ENCODE assay signal across 8 cellular contexts in genomic region chr22:28679611-28680287, GRCh38. TPM values are rescaled to one million over a fixed set of nuclear protein-coding genes. Genes with fewer than 3 reads are reported as not detected.
A peak's percentile ranks its signal among the peaks of the same experiment; 100 is the strongest.
DNase-seq lines count a peak whose midpoint lies in the region; TF ChIP-seq lines count a peak whose summit lies in the region.
"Not testable (repeated sequence)": the region's sequence is repeated elsewhere in the genome, so short reads cannot be mapped to it uniquely, and the experiment has no call there.

TTC28 (minus strand) TSS chr22:28679840; CDS start chr22:28679723, 117 bp downstream.

- not testable (repeated sequence) for H4K8ac ChIP-seq in H9 (replicated peaks; ENCODE audit: insufficient read length, low read depth, low read length)

- H3K36me3 ChIP-seq in BE2C; brain microvascular endothelial cell (replicated peaks): not testable (repeated sequence)

- H2BK5ac ChIP-seq in H9 (ENCODE audit: insufficient read length, low read length): not testable (repeated sequence)

- peak within 1 kb of the TSS; percentile 84; the same call in 1 of the 2 replicates for H3K14ac ChIP-seq in H9 (ENCODE audit: insufficient read depth, low read length)

- not testable (repeated sequence) for H2BK12ac ChIP-seq in H9 (ENCODE audit: insufficient read length, low read depth, low read length)

- H4K5ac ChIP-seq in H9 (ENCODE audit: insufficient read length, low read depth, low read length): not testable (repeated sequence)

- not testable (repeated sequence) for H4K20me1 ChIP-seq in H9 (ENCODE audit: control insufficient read depth, insufficient read depth, insufficient read length)

- DNase-seq in BE2C (peak; percentile 94), H9 (peak; percentile 56), NCI-H2196 (lab: John Stamatoyannopoulos, UW; ENCODE audit: unreplicated experiment) (peak; percentile 63), brain microvascular endothelial cell (peak; percentile 28), head of caudate nucleus (peak; percentile 44 to 92 (median 82))
- DNase-seq in stimulated activated CD4-positive, alpha-beta T cell treated with anti-CD3 and anti-CD28 coated beads, Interleukin-12 subunit alpha, Interleukin-12 subunit beta, amount 100 ng/mL, for 4 hours: peak; percentile 25

- not testable (repeated sequence) for H2BK15ac ChIP-seq in H9 (ENCODE audit: low read depth, low read length)

- not testable (repeated sequence) for H3K4ac ChIP-seq in H9 (ENCODE audit: low read depth, low read length)

- H3K27me3 ChIP-seq in BE2C; H9 (ENCODE audit: insufficient read depth, low read length): not testable (repeated sequence)
- H3K27me3 ChIP-seq in brain microvascular endothelial cell (replicated peaks): peaks cover 13% of the 10 kb centered on the region
- peaks cover 50% of the 10 kb centered on the region for H3K27me3 ChIP-seq in mononuclear cell (ENCODE audit: insufficient read depth, low read length)

- peak within 1 kb of the TSS; percentile 51 for H3K4me2 ChIP-seq in H9 (ENCODE audit: insufficient read depth, insufficient read length, low read length)

- H3K23me2 ChIP-seq in H9 (ENCODE audit: insufficient read length, low read depth, low read length, poor library complexity, severe bottlenecking): not testable (repeated sequence)

- intact Hi-C loops in head of caudate nucleus (cut with DNase I): not testable (repeated sequence)

- H3K79me1 ChIP-seq in H9 (ENCODE audit: insufficient read depth, low read depth, low read length, poor library complexity, severe bottlenecking): not testable (repeated sequence)

- H3K4me1 Mint-ChIP-seq in H9: not testable (repeated sequence)

- peak within 1 kb of the TSS; percentile 70 for H3K18ac ChIP-seq in H9 (ENCODE audit: insufficient read length, low read depth, low read length)

- not testable (repeated sequence) for H4K91ac ChIP-seq in H9 (ENCODE audit: insufficient read length, low read depth, low read length)

- in situ Hi-C loops in brain microvascular endothelial cell (cut with HindIII; ENCODE audit: low pct_ligation_motif_present, low sequenced_read_pairs): not testable (repeated sequence)

- H3K9me3 Mint-ChIP-seq in H9: not testable (repeated sequence)

- not testable (repeated sequence) for H2AFZ ChIP-seq in H9 (ENCODE audit: low read length)

- not testable (repeated sequence) for H3K56ac ChIP-seq in H9 (ENCODE audit: insufficient read length, low read depth, low read length)

- H3K4me3 ChIP-seq in BE2C (ENCODE audit: low read depth, low read length) (peak within 1 kb of the TSS; percentile 93), WI38 (ENCODE audit: low read depth, low read length) (peak within 1 kb of the TSS; percentile 74), brain microvascular endothelial cell (ENCODE audit: low read depth, low read length) (peak within 1 kb of the TSS; percentile 55), mononuclear cell (ENCODE audit: low read length) (peak within 1 kb of the TSS; percentile 26)

- H3K36me3 Mint-ChIP-seq in H9 (ENCODE audit: insufficient read depth in 1 of 3, low read depth in 3 of 3): not testable (repeated sequence)

- not testable (repeated sequence) for H3T11ph ChIP-seq in H9 (ENCODE audit: low read length)

- not testable (repeated sequence) for H3K79me2 ChIP-seq in H9 (ENCODE audit: insufficient read depth, low read length)

- peak within 1 kb of the TSS; percentile 77 to 95 for H3K4me3 Mint-ChIP-seq in H9

- H3K27ac ChIP-seq in H9 (ENCODE audit: insufficient read length, low read depth, low read length); brain microvascular endothelial cell: not testable (repeated sequence)

- H3K9ac ChIP-seq in H9 (ENCODE audit: extremely low read depth, insufficient read length, low read length): peak within 1 kb of the TSS; percentile 44

- TF ChIP-seq CTCF in BE2C (IDR thresholded peaks at IDR 0.05; ENCODE audit: low read depth, low read length); H9 (conservative IDR thresholded peaks at IDR 0.05); WI38 (IDR thresholded peaks at IDR 0.05; ENCODE audit: low read depth, low read length); brain microvascular endothelial cell (IDR thresholded peaks at IDR 0.05; ENCODE audit: low read depth, low read length, missing control alignments): not testable (repeated sequence)

- H2AK5ac ChIP-seq in H9 (ENCODE audit: insufficient read length, low read length): not testable (repeated sequence)

- not testable (repeated sequence) for H3K23ac ChIP-seq in H9 (ENCODE audit: insufficient read length, low read depth, low read length)

- not testable (repeated sequence) for H2BK20ac ChIP-seq in H9 (ENCODE audit: low read depth, low read length, poor library complexity, severe bottlenecking)

- WGBS in H9 (ENCODE audit: extremely low coverage, insufficient read length, low lambda C conversion rate): no CpG with 5 or more reads among the region's 101 CpGs

- not testable (repeated sequence) for H2BK120ac ChIP-seq in H9 (ENCODE audit: low read depth, low read length, poor library complexity, severe bottlenecking)

- peaks cover 26% of the 10 kb centered on the region for H3K27me3 Mint-ChIP-seq in H9 (ENCODE audit: low read depth)

- peak within 1 kb of the TSS in 2 of 3 experiments; percentile 84 to 87; a peak in 3 of 7 replicates for H3K27ac Mint-ChIP-seq in H9

- H3K9me3 ChIP-seq in BE2C; H9 (ENCODE audit: control insufficient read depth, low read depth, low read length); mononuclear cell (ENCODE audit: low read depth, low read length): not testable (repeated sequence)

- H3K4me1 ChIP-seq in BE2C; H9 (ENCODE audit: insufficient read depth, low read length): not testable (repeated sequence)
- peaks cover 11% of the 10 kb centered on the region for H3K4me1 ChIP-seq in mononuclear cell (ENCODE audit: insufficient read depth, low read length)

RNA-seq across cellular contexts. Expression of gene TTC28, which starts in this region (rescaled TPM):
- 23.1 TPM for polyA plus RNA-seq in BE2C (2012; ENCODE audit: insufficient read depth, insufficient read length, low read depth)
- total RNA-seq in H9 (2021): 12.6 and 13.6 TPM in 2 replicates
- total RNA-seq in mononuclear cell: 1.5 TPM

Comparison
In these comparisons a context has a peak if more than half of its experiments do, and no peak if none do; other contexts are left out.
1. DNase-seq: peak in every context shown above with its lines; median percentile 94 in BE2C; 82 in head of caudate nucleus; 63 in NCI-H2196; 56 in H9; 28 in brain microvascular endothelial cell; 25 in stimulated activated CD4-positive, alpha-beta T cell treated with anti-CD3 and anti-CD28 coated beads, Interleukin-12 subunit alpha, Interleukin-12 subunit beta, amount 100 ng/mL, for 4 hours.
2. H3K4me3 ChIP-seq: peak in every context shown above with its lines; median percentile 93 in BE2C; 74 in WI38; 55 in brain microvascular endothelial cell; 26 in mononuclear cell.